ENCODE assay signal across 2 cellular contexts in genomic region chr14:104147346-104148125, GRCh38.
TF ChIP-seq lines count a peak whose summit lies in the region.

No MANE protein-coding gene starts in this region.

TF ChIP-seq in liver, 16 proteins besides CTCF, POLR2A, EP300 and RAD21:
- TF ChIP-seq HNF4A (conservative IDR thresholded peaks at IDR 0.05) (no peak), NR2F2 (IDR thresholded peaks at IDR 0.05) (peak; percentile 74)

TF ChIP-seq in HepG2, 621 proteins besides CTCF, POLR2A, EP300 and RAD21:
- no peak for TF ChIP-seq ZGPAT (CRISPR knock-in tag; IDR thresholded peaks at IDR 0.05)
